In genomic region chr9:126514037-126514821, GRCh38 we compare ENCODE assay signal across 8 cellular contexts.
DNase-seq lines count a peak whose midpoint lies in the region; ATAC-seq and TF ChIP-seq lines count a peak whose summit lies in the region.

No MANE protein-coding gene starts in this region.

- H3K36me3 Mint-ChIP-seq in activated naive CD4-positive, alpha-beta T cell treated with anti-CD3 and anti-CD28 coated beads, Interleukin-2, amount 50 U/mL, for 72 hours = no peaks in the 10 kb centered on the region

- peaks cover 20% of the 10 kb centered on the region for H3K4me1 ChIP-seq in PC-3 (ENCODE audit: insufficient read depth, low read length)
- peaks cover 4 to 36% (median 23%) of the 10 kb centered on the region in 9 donors for H3K4me1 ChIP-seq in heart right ventricle

- TF ChIP-seq CTCF in 22Rv1 (IDR thresholded peaks at IDR 0.05) (peak; percentile 96), GM13977 (IDR thresholded peaks at IDR 0.05; ENCODE audit: extremely low read depth, insufficient read depth, missing control alignments) (peak; percentile 38), PC-3 (conservative IDR thresholded peaks at IDR 0.05; ENCODE audit: low read depth, low read length) (peak; percentile 44; the same call in 1 of the 2 replicates), heart right ventricle (IDR thresholded peaks at IDR 0.05) (peak in 8 of 9 donors; percentile 31 to 73 (median 62)), retinal pigment epithelial cell (conservative IDR thresholded peaks at IDR 0.05; ENCODE audit: low read depth, low read length) (peak; percentile 41)

- H3K27me3 ChIP-seq in PC-3 (ENCODE audit: low read length) (peaks cover 19% of the 10 kb centered on the region), heart right ventricle (peaks cover 13 to 98% (median 82%) of the 10 kb centered on the region in 7 donors)

- no peaks in the 10 kb centered on the region for H3K9me2 ChIP-seq in PC-3 (replicated peaks; ENCODE audit: low read length)

- DNase-seq in GM13977 (ENCODE audit: low spot score) (peak; percentile 83), PC-3 (peak; percentile 30), heart right ventricle (peak; percentile 54 to 82), retinal pigment epithelial cell (ENCODE audit: low read depth) (no peak)
- peak; percentile 54 to 76 for DNase-seq in activated naive CD4-positive, alpha-beta T cell treated with anti-CD3 and anti-CD28 coated beads, Interleukin-2, amount 50 U/mL, for 72 hours (ENCODE audit: low spot score in 2 of 2)

- POLR2A ChIA-PET in PC-3 (lab: Charles Lee; ENCODE audit: unreplicated experiment) = no interaction called here

- H3K36me3 ChIP-seq in PC-3 (ENCODE audit: low read depth, low read length) (no peaks in the 10 kb centered on the region), heart right ventricle (no peaks in the 10 kb centered on the region)

- 9 to 10% methylated on average over 61 to 63 of the region's 63 CpGs for WGBS in heart right ventricle, 2 donors

- intact Hi-C loops in PC-3 (cut with micrococcal nuclease) = no loop called here
- intact Hi-C loops in heart right ventricle (cut with DNase I) = loop anchor here in 2 of 10 donors (5.0 to 10.0 kb wide), 2 partner anchors 38 to 171 kb away; no protein-coding TSS in a partner anchor

- H3K4me3 ChIP-seq in PC-3 (ENCODE audit: low read length) (no peak overlapping the region), heart right ventricle (peak overlapping the region in 6 of 10 donors; percentile 5 to 25 (median 14)), retinal pigment epithelial cell (ENCODE audit: low read length) (no peak overlapping the region)

- H3K9me3 Mint-ChIP-seq in activated naive CD4-positive, alpha-beta T cell treated with anti-CD3 and anti-CD28 coated beads, Interleukin-2, amount 50 U/mL, for 72 hours = no peaks in the 10 kb centered on the region

- no TSS peak for BruUV-seq in PC-3 (replicated peaks; lab: Mats Ljungman, UMichigan)

- H3K9ac ChIP-seq in PC-3 (ENCODE audit: low read length) = no peak overlapping the region

- H3K27ac Mint-ChIP-seq in activated naive CD4-positive, alpha-beta T cell treated with anti-CD3 and anti-CD28 coated beads, Interleukin-2, amount 50 U/mL, for 72 hours = no peak overlapping the region

- no peaks in the 10 kb centered on the region for H3F3A ChIP-seq in PC-3 (ENCODE audit: low read length, unreplicated experiment)

- CTCF ChIA-PET in PC-3 (lab: Charles Lee) = no interaction called here

- H4K20me1 ChIP-seq in PC-3 (ENCODE audit: low read length) = no peaks in the 10 kb centered on the region

- no peak overlapping the region for H2AFZ ChIP-seq in PC-3 (ENCODE audit: low read length)

- no peak overlapping the region for H3K27ac ChIP-seq in 22Rv1
- no peak overlapping the region for H3K27ac ChIP-seq in PC-3 (ENCODE audit: low read length)
- H3K27ac ChIP-seq in heart right ventricle = peak overlapping the region in 1 of 10 donors; percentile 53

- no peak overlapping the region for H3K4me2 ChIP-seq in PC-3 (ENCODE audit: low read length)

- H3K79me2 ChIP-seq in PC-3 (ENCODE audit: low read length) = no peaks in the 10 kb centered on the region

- ATAC-seq in PC-3 = peak; percentile 37; the same call in 1 of the 2 replicates
- ATAC-seq in activated naive CD4-positive, alpha-beta T cell treated with anti-CD3 and anti-CD28 coated beads, Interleukin-2, amount 50 U/mL, for 72 hours = peak in 1 of 2 donors; percentile 63
- ATAC-seq in heart right ventricle = peak; percentile 60 to 91 (median 78)
- no peak for ATAC-seq in GM21619 (IDR thresholded peaks at IDR 0.05; ENCODE audit: unreplicated experiment)
- ATAC-seq in GM18868 (IDR thresholded peaks at IDR 0.05; ENCODE audit: unreplicated experiment) = no peak

- no peaks in the 10 kb centered on the region for H3K9me3 ChIP-seq in PC-3 (ENCODE audit: low read length)
- H3K9me3 ChIP-seq in heart right ventricle = no peaks in the 10 kb centered on the region

- in situ Hi-C loops in GM13977 (cut with MboI; ENCODE audit: low pct_unique_long_range_greater_than_20kb, low sequenced_read_pairs, unreplicated experiment) = no loop called here

Comparison
In these comparisons a context has a peak if more than half of its experiments do, and no peak if none do; other contexts are left out.
1. CTCF ChIP-seq: peak in every context shown above with its lines; median percentile 96 in 22Rv1; 62 in heart right ventricle; 44 in PC-3; 41 in retinal pigment epithelial cell; 38 in GM13977.
2. ATAC-seq: peak in PC-3 (single experiment) and heart right ventricle (8 of 8); none in GM21619 (single experiment) and GM18868 (single experiment).
3. H3K4me3 ChIP-seq: peak in heart right ventricle (6 of 10); none in PC-3 (single experiment) and retinal pigment epithelial cell (single experiment).